12 cellular contexts compared by ENCODE assay signal in genomic region chr16:69130461-69130860, GRCh38. TPM values are rescaled to one million over a fixed set of nuclear protein-coding genes. Genes with fewer than 3 reads are reported as not detected.
DNase-seq lines count a peak whose midpoint lies in the region; FAIRE-seq and TF ChIP-seq lines count a peak whose summit lies in the region.
"Had no signal": no experiment of that assay in that cellular context is flagged by ENCODE, and none has a peak within 500 bp of the region (broad histone marks: within the 10 kb centered on the region; RNA-seq: fewer than 3 reads in every experiment).

No MANE protein-coding gene starts in this region.

- H3K27ac ChIP-seq in H1 (ENCODE audit: low read depth, low read length) = no peak overlapping the region

- H2AFZ ChIP-seq in H1 (ENCODE audit: low read length) (no peak overlapping the region), neuron (ENCODE audit: low read depth, low read length) (no peak overlapping the region)

- peak overlapping the region; percentile 83 for H3K9ac ChIP-seq in NT2/D1 (ENCODE audit: insufficient read length, low read depth)
- H3K9ac ChIP-seq in H1 (replicated peaks in 1 of 4; ENCODE audit: extremely low read depth in 1 of 4, low read depth in 3 of 4, low read length in 3 of 4) = no peak overlapping the region

- no peak overlapping the region for H3K27ac Mint-ChIP-seq in T-helper 1 cell treated with Interleukin-12 subunit alpha and Interleukin-12 subunit beta and Interleukin-4 antibody, amounts not matched to agents 30 μg/mL and 1 μg/mL, for 36 hours

- TF ChIP-seq CTCF in H1 (IDR thresholded peaks at IDR 0.05; ENCODE audit: control extremely low read depth in 1 of 3, insufficient read depth in 1 of 3, low read depth in 1 of 3, low read length in 3 of 3) = no peak

- H2BK5ac ChIP-seq in H1 (ENCODE audit: low read depth, low read length) = no peak overlapping the region

- no peak overlapping the region for H2BK120ac ChIP-seq in H1 (replicated peaks; ENCODE audit: low read depth, low read length)

- no peak for TF ChIP-seq RAD21 in H1 (IDR thresholded peaks at IDR 0.05 in 1 of 2, conservative IDR thresholded peaks at IDR 0.05 in 1 of 2; ENCODE audit: low read depth in 2 of 2, low read length in 2 of 2)

- no peak overlapping the region for H2BK12ac ChIP-seq in H1 (ENCODE audit: low read depth, low read length)

- H3K27me3 ChIP-seq in NT2/D1 (ENCODE audit: insufficient read depth, insufficient read length) (no peaks in the 10 kb centered on the region), H1 (replicated peaks in 1 of 4; ENCODE audit: control insufficient read depth in 3 of 4, extremely low read depth in 1 of 4, insufficient read depth in 3 of 4, low read length in 3 of 4) (no peaks in the 10 kb centered on the region), neuron (ENCODE audit: insufficient read depth, low read length) (no peaks in the 10 kb centered on the region)

- peaks cover 2% of the 10 kb centered on the region for H3K23me2 ChIP-seq in H1 (ENCODE audit: low read depth, low read length)

- DNase-seq in T-helper 1 cell (no peak), NT2/D1 (ENCODE audit: low read depth, low spot score) (no peak), H1 (ENCODE audit: low read depth in 1 of 2, low spot score in 2 of 2) (no peak), NCI-H2029 treated with DMSO at 0.1 percent for 48 hours (lab: John Stamatoyannopoulos, UW) (no peak), NCI-H446 (lab: John Stamatoyannopoulos, UW) (no peak), cerebellar nuclear complex (lab: John Stamatoyannopoulos, UW) (no peak)
- DNase-seq: ACHN; activated CD4-positive, alpha-beta T cell treated with anti-CD3 and anti-CD28 coated beads, Interleukin-2, amount 50 U/mL, for 48 hours; OCI-M1; posterior cingulate gyrus had no signal

- no peak overlapping the region for H2BK15ac ChIP-seq in H1 (ENCODE audit: low read length)

- no peak overlapping the region for H3K14ac ChIP-seq in H1 (ENCODE audit: insufficient read length)

- no peaks in the 10 kb centered on the region for H3K9me3 ChIP-seq in NT2/D1 (ENCODE audit: insufficient read depth, low read length)
- no peaks in the 10 kb centered on the region for H3K9me3 ChIP-seq in H1 (ENCODE audit: insufficient read depth in 2 of 2, low read depth in 1 of 2, low read length in 1 of 2)
- H3K9me3 ChIP-seq in neuron (ENCODE audit: low read length) = no peaks in the 10 kb centered on the region

- no peak for TF ChIP-seq EP300 in H1 (IDR thresholded peaks at IDR 0.05; ENCODE audit: borderline replicate concordance in 1 of 2, low read depth in 2 of 2, low read length in 2 of 2)

- H4K20me1 ChIP-seq in H1 (replicated peaks in 1 of 2; ENCODE audit: control insufficient read depth in 1 of 2, insufficient read depth in 2 of 2, low read length in 2 of 2) = peaks cover 6 to 7% of the 10 kb centered on the region in 2 experiments

- peak overlapping the region; percentile 91 for H3K4me3 Mint-ChIP-seq in T-helper 1 cell treated with Interleukin-12 subunit alpha and Interleukin-12 subunit beta and Interleukin-4 antibody, amounts not matched to agents 30 μg/mL and 1 μg/mL, for 36 hours

- no peak overlapping the region for H4K5ac ChIP-seq in H1 (ENCODE audit: insufficient read length, low read depth, low read length)

- H3K79me2 ChIP-seq in H1 (ENCODE audit: control insufficient read depth in 1 of 2, insufficient read depth in 2 of 2, low read length in 2 of 2) = peaks cover 26 to 83% of the 10 kb centered on the region in 2 experiments

- H3K36me3 Mint-ChIP-seq in T-helper 1 cell treated with Interleukin-12 subunit alpha and Interleukin-12 subunit beta and Interleukin-4 antibody, amounts not matched to agents 30 μg/mL and 1 μg/mL, for 36 hours (ENCODE audit: low read depth) = peaks cover 17% of the 10 kb centered on the region

- no peak overlapping the region for H3K56ac ChIP-seq in H1 (replicated peaks; ENCODE audit: insufficient read length, low read depth, low read length)

- H3K36me3 ChIP-seq in NT2/D1 (ENCODE audit: insufficient read depth, insufficient read length, low read length) = peaks cover 55% of the 10 kb centered on the region
- H3K36me3 ChIP-seq in H1 (ENCODE audit: control insufficient read depth in 2 of 4, insufficient read depth in 4 of 4, low read length in 3 of 4) = peaks cover 0 to 12% (median 2%) of the 10 kb centered on the region in 4 experiments; a peak in 3 of 8 replicates
- peaks cover 24% of the 10 kb centered on the region for H3K36me3 ChIP-seq in neuron (ENCODE audit: insufficient read depth, low read length)

- H3K4me3 ChIP-seq in NT2/D1 (ENCODE audit: insufficient read length, low read depth) (peak overlapping the region; percentile 95), H1 (ENCODE audit: extremely low read depth in 1 of 4, insufficient read depth in 2 of 4, low read depth in 3 of 4, low read length in 4 of 4) (peak overlapping the region in 3 of 4 experiments; percentile 90 to 97 (median 92); a peak in 5 of 8 replicates), neuron (ENCODE audit: low read length) (peak overlapping the region; percentile 97)

- no peak for FAIRE-seq in H1 (lab: Jason Lieb, UNC)

- H3K27me3 Mint-ChIP-seq in T-helper 1 cell treated with Interleukin-12 subunit alpha and Interleukin-12 subunit beta and Interleukin-4 antibody, amounts not matched to agents 30 μg/mL and 1 μg/mL, for 36 hours (ENCODE audit: low read depth) = no peaks in the 10 kb centered on the region

- H3K18ac ChIP-seq in H1 (ENCODE audit: extremely low read depth, low read length) = no peak overlapping the region

- H2AK5ac ChIP-seq in H1 (ENCODE audit: low read depth, low read length) = no peak overlapping the region

- CTCF ChIA-PET in H1 (lab: Charles Lee; ENCODE audit: partially characterized antibody) = interaction anchor here (1.1 to 2.6 kb wide), 6 partner anchors 14 to 228 kb away, joined by 3 to 17 read pairs (median 6); partner anchors contain the start of gene HAS3

- no peaks in the 10 kb centered on the region for H3K9me3 Mint-ChIP-seq in T-helper 1 cell treated with Interleukin-12 subunit alpha and Interleukin-12 subunit beta and Interleukin-4 antibody, amounts not matched to agents 30 μg/mL and 1 μg/mL, for 36 hours

- H3K23ac ChIP-seq in H1 (ENCODE audit: insufficient read length) = no peak overlapping the region

- H3K4ac ChIP-seq in H1 (replicated peaks; ENCODE audit: insufficient read length, low read depth, low read length) = no peak overlapping the region

- H2BK20ac ChIP-seq in H1 (ENCODE audit: low read length) = no peak overlapping the region

- H4K8ac ChIP-seq in H1 (ENCODE audit: extremely low read depth, insufficient read depth, low read length) = no peak overlapping the region

- H4K91ac ChIP-seq in H1 (replicated peaks; ENCODE audit: insufficient read length, low read length) = no peak overlapping the region

- POLR2A ChIA-PET in H1 (lab: Charles Lee; ENCODE audit: partially characterized antibody) = interaction anchor here (0.5 to 3.7 kb wide), 14 partner anchors 10 to 288 kb away, joined by 3 to 20 read pairs (median 5); partner anchors contain the start of gene PDF

- H3K4me1 ChIP-seq in NT2/D1 (ENCODE audit: insufficient read depth, insufficient read length) (no peaks in the 10 kb centered on the region), H1 (replicated peaks in 1 of 4; ENCODE audit: control insufficient read depth in 3 of 4, insufficient read depth in 4 of 4, low read length in 3 of 4) (peaks cover 2 to 12% (median 7%) of the 10 kb centered on the region in 4 experiments; a peak in 5 of 7 replicates), neuron (ENCODE audit: insufficient read depth, low read length) (peaks cover 27% of the 10 kb centered on the region)

- H3K4me1 Mint-ChIP-seq in T-helper 1 cell treated with Interleukin-12 subunit alpha and Interleukin-12 subunit beta and Interleukin-4 antibody, amounts not matched to agents 30 μg/mL and 1 μg/mL, for 36 hours (ENCODE audit: low read depth) = peaks cover 44% of the 10 kb centered on the region

- peaks cover 5% of the 10 kb centered on the region for H3K79me1 ChIP-seq in H1 (ENCODE audit: low read depth, low read length)

- 87% methylated on average over 6 of the region's 6 CpGs; no CpG with 5 or more reads in 1 of the 2 experiments for WGBS in H1 (ENCODE audit: extremely low coverage in 1 of 2, insufficient coverage in 1 of 2, insufficient read length in 1 of 2, insufficient replicate concordance in 2 of 2, low coverage in 1 of 2, low lambda C conversion rate in 2 of 2, missing lambda C conversion rate in 1 of 2), 2 experiments

- peak overlapping the region; percentile 76 to 81 for H3K4me2 ChIP-seq in H1 (ENCODE audit: insufficient read depth in 1 of 2, low read depth in 2 of 2, low read length in 2 of 2)

- no peak for TF ChIP-seq POLR2A in H1 (IDR thresholded peaks at IDR 0.05; ENCODE audit: control extremely low read depth in 1 of 2, low read depth in 2 of 2, low read length in 2 of 2)

RNA-seq across cellular contexts. Expression of gene CHTF8, which starts 1.9 kb away (rescaled TPM):
- 138 and 146 TPM in 2 replicates for total RNA-seq in H1 (2021; fragmentation: NEBNext Ultra II Directional; extraction: Animal tissue kit (Norgen Biotek cat#: 25700))
- 114 and 163 TPM in 2 replicates for polyA plus RNA-seq in H1 (2011; rRNA removed)
- 142 TPM for polyA plus RNA-seq in H1 (2011; cell fraction: cytosol; rRNA removed)
- polyA plus RNA-seq in H1 (2011; cell fraction: nucleus; rRNA removed) = 134 TPM
- 121 to 142 TPM (median 125 TPM) in 4 replicates for polyA plus RNA-seq in H1 (2012, experiment 1 of 2)
- 205 TPM for polyA plus RNA-seq in H1 (2012, experiment 2 of 2)
- 85.3 TPM for polyA plus RNA-seq in H1 (2013, experiment 1 of 2)
- polyA plus RNA-seq in H1 (2013, experiment 2 of 2) = 88.1 TPM
- polyA minus RNA-seq in H1 (2011; rRNA and poly(A)+ RNA removed) = 161 and 182 TPM in 2 replicates
- polyA minus RNA-seq in H1 (2011; cell fraction: cytosol; rRNA and poly(A)+ RNA removed) = 79.5 TPM
- 44.1 TPM for polyA minus RNA-seq in H1 (2011; cell fraction: nucleus; rRNA and poly(A)+ RNA removed)

RNA-seq across cellular contexts. Expression of gene UTP4, which starts 2.0 kb away (rescaled TPM):
- total RNA-seq in H1 (2021; fragmentation: NEBNext Ultra II Directional; extraction: Animal tissue kit (Norgen Biotek cat#: 25700)) = 101 TPM in 2 replicates
- polyA plus RNA-seq in H1 (2011; rRNA removed) = 71.8 and 118 TPM in 2 replicates
- 97.1 TPM for polyA plus RNA-seq in H1 (2011; cell fraction: cytosol; rRNA removed)
- 79.0 TPM for polyA plus RNA-seq in H1 (2011; cell fraction: nucleus; rRNA removed)
- 79.5 to 93.4 TPM (median 87.5 TPM) in 4 replicates for polyA plus RNA-seq in H1 (2012, experiment 1 of 2)
- 49.1 TPM for polyA plus RNA-seq in H1 (2012, experiment 2 of 2)
- 56.7 TPM for polyA plus RNA-seq in H1 (2013, experiment 1 of 2)
- polyA plus RNA-seq in H1 (2013, experiment 2 of 2) = 56.3 TPM
- polyA minus RNA-seq in H1 (2011; rRNA and poly(A)+ RNA removed) = 200 and 231 TPM in 2 replicates
- polyA minus RNA-seq in H1 (2011; cell fraction: cytosol; rRNA and poly(A)+ RNA removed) = 63.9 TPM
- polyA minus RNA-seq in H1 (2011; cell fraction: nucleus; rRNA and poly(A)+ RNA removed) = 44.5 TPM

RNA-seq across cellular contexts. Expression of gene HAS3, which starts 25.0 kb away (rescaled TPM):
- 64.4 and 69.6 TPM in 2 replicates for total RNA-seq in H1 (2021; fragmentation: NEBNext Ultra II Directional; extraction: Animal tissue kit (Norgen Biotek cat#: 25700))
- 32.1 and 36.3 TPM in 2 replicates for polyA plus RNA-seq in H1 (2011; rRNA removed)
- polyA plus RNA-seq in H1 (2011; cell fraction: cytosol; rRNA removed) = 29.6 TPM
- 66.5 TPM for polyA plus RNA-seq in H1 (2011; cell fraction: nucleus; rRNA removed)
- polyA plus RNA-seq in H1 (2012, experiment 1 of 2) = 34.8 to 49.4 TPM (median 37.8 TPM) in 4 replicates
- polyA plus RNA-seq in H1 (2012, experiment 2 of 2) = 21.6 TPM
- polyA plus RNA-seq in H1 (2013, experiment 1 of 2) = 67.7 TPM
- 65.6 TPM for polyA plus RNA-seq in H1 (2013, experiment 2 of 2)
- polyA minus RNA-seq in H1 (2011; rRNA and poly(A)+ RNA removed) = 63.5 and 84.0 TPM in 2 replicates
- 45.7 TPM for polyA minus RNA-seq in H1 (2011; cell fraction: cytosol; rRNA and poly(A)+ RNA removed)
- 51.1 TPM for polyA minus RNA-seq in H1 (2011; cell fraction: nucleus; rRNA and poly(A)+ RNA removed)

RNA-seq across cellular contexts. Expression of gene SNTB2, which starts 56.5 kb away (rescaled TPM):
- total RNA-seq in H1 (2021; fragmentation: NEBNext Ultra II Directional; extraction: Animal tissue kit (Norgen Biotek cat#: 25700)) = 16.1 and 19.6 TPM in 2 replicates
- polyA plus RNA-seq in H1 (2011; rRNA removed) = 6.0 and 8.9 TPM in 2 replicates
- 6.3 TPM for polyA plus RNA-seq in H1 (2011; cell fraction: cytosol; rRNA removed)
- 19.2 TPM for polyA plus RNA-seq in H1 (2011; cell fraction: nucleus; rRNA removed)
- 5.9 to 9.9 TPM (median 7.0 TPM) in 4 replicates for polyA plus RNA-seq in H1 (2012, experiment 1 of 2)
- 0.96 TPM for polyA plus RNA-seq in H1 (2012, experiment 2 of 2)
- polyA plus RNA-seq in H1 (2013, experiment 1 of 2) = 6.0 TPM
- 5.3 TPM for polyA plus RNA-seq in H1 (2013, experiment 2 of 2)
- 15.2 and 17.5 TPM in 2 replicates for polyA minus RNA-seq in H1 (2011; rRNA and poly(A)+ RNA removed)
- 27.2 TPM for polyA minus RNA-seq in H1 (2011; cell fraction: cytosol; rRNA and poly(A)+ RNA removed)
- polyA minus RNA-seq in H1 (2011; cell fraction: nucleus; rRNA and poly(A)+ RNA removed) = 22.7 TPM
